ENCODE assay signal across 5 cellular contexts in the genomic region with DNA sequence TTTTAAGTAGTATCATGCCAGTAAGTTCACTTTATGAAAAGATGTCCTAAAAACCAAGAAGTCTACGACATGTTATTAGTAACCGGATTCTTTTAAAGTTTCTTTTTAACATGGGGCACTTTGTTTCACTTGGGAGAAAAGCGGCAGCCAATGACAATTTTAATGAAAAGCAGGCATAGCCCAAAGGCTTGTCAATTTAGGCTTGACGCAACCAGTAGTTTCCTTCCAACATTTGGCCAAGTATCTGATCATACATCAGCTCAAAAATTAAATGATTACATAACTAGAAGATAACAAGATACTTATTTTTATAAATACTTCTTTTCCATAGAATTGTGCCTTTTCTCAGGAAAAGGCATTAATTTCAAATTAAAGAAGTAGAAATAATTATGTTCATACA.
"Had no signal": no experiment of that assay in that cellular context is flagged by ENCODE, and none has a peak within 500 bp of the region (broad histone marks: within the 10 kb centered on the region; RNA-seq: fewer than 3 reads in every experiment).

No MANE protein-coding gene starts in this region.

- ATAC-seq: GM23338 had no signal

- H2AFZ ChIP-seq: GM23338 had no signal

- H3K9me3 Mint-ChIP-seq: GM23338, H9, IgD-negative memory B cell had no signal

- DNase-seq: H9, HCEC 1CT, KBM-7 had no signal

- H3K27ac Mint-ChIP-seq: GM23338, H9, IgD-negative memory B cell had no signal

- H3K4me2 ChIP-seq: GM23338 had no signal

- H3K4me1 Mint-ChIP-seq: GM23338, H9, IgD-negative memory B cell had no signal

- H3K4me3 ChIP-seq: GM23338 had no signal

- H3K4me3 Mint-ChIP-seq: GM23338, H9, IgD-negative memory B cell had no signal

- H3K27me3 Mint-ChIP-seq: IgD-negative memory B cell had no signal
